Comparison of ENCODE assay signal across 8 cellular contexts in genomic region chr7:128408709-128409434, GRCh38. TPM values are rescaled to one million over a fixed set of nuclear protein-coding genes. Genes with fewer than 3 reads are reported as not detected.
DNase-seq lines count a peak whose midpoint lies in the region; ATAC-seq and TF ChIP-seq lines count a peak whose summit lies in the region.

No MANE protein-coding gene starts in this region.

- H3K36me3 ChIP-seq in SK-N-SH (replicated peaks in 1 of 2; ENCODE audit: control insufficient read depth in 1 of 2, insufficient read depth in 2 of 2, low read length in 1 of 2) (no peaks in the 10 kb centered on the region), SK-N-MC (ENCODE audit: insufficient read depth, low read length) (no peaks in the 10 kb centered on the region), fibroblast of lung (ENCODE audit: control insufficient read depth, insufficient read depth, low read length) (no peaks in the 10 kb centered on the region)

- peak overlapping the region in 1 of 2 experiments; percentile 79; a peak in 1 of 4 replicates for H3K27ac ChIP-seq in SK-N-SH (ENCODE audit: low read depth in 2 of 2, low read length in 1 of 2)
- H3K27ac ChIP-seq in SK-N-MC: no peak overlapping the region
- H3K27ac ChIP-seq in fibroblast of lung (ENCODE audit: insufficient read depth, low read length): peak overlapping the region; percentile 18

- CTCF ChIA-PET in SK-N-SH (lab: Yijun Ruan, JAX): interaction anchor here (0.7 to 50.3 kb wide), 8 partner anchors 8 to 475 kb away, joined by 3 to 1901 read pairs (median 20); partner anchors contain the start of genes HILPDA, IMPDH1 and RBM28

- H4K20me1 ChIP-seq in SK-N-SH (ENCODE audit: insufficient read depth) (peaks cover 10% of the 10 kb centered on the region; the same call in 1 of the 2 replicates), fibroblast of lung (ENCODE audit: control insufficient read depth, extremely low read depth, insufficient read depth, low read length) (no peaks in the 10 kb centered on the region)

- H3K4me1 ChIP-seq in SK-N-SH (ENCODE audit: control insufficient read depth in 1 of 2, insufficient read depth in 2 of 2, low read depth in 1 of 2, low read length in 1 of 2) (peaks cover 24 to 35% of the 10 kb centered on the region in 2 experiments; a peak in 2 of 4 replicates), fibroblast of lung (ENCODE audit: control insufficient read depth, extremely low read depth, insufficient read depth, low read length) (peaks cover 7% of the 10 kb centered on the region)

- no peaks in the 10 kb centered on the region for H3K27me3 ChIP-seq in SK-N-SH (ENCODE audit: insufficient read depth)
- H3K27me3 ChIP-seq in fibroblast of lung (ENCODE audit: control insufficient read depth, insufficient read depth, low read length): no peaks in the 10 kb centered on the region

- H3K9me3 ChIP-seq in SK-N-SH (no peaks in the 10 kb centered on the region), SK-N-MC (ENCODE audit: low read depth, low read length) (no peaks in the 10 kb centered on the region), fibroblast of lung (ENCODE audit: control insufficient read depth, insufficient read depth, low read depth, low read length) (no peaks in the 10 kb centered on the region)

- TF ChIP-seq RAD21 in SK-N-SH (IDR thresholded peaks at IDR 0.05; ENCODE audit: low read length): no peak

- in situ Hi-C loops in ACHN (cut with HindIII; ENCODE audit: low pct_ligation_motif_present, low pct_unique_long_range_greater_than_20kb, low sequenced_read_pairs): no loop called here

- H3K9me2 ChIP-seq in SK-N-SH: no peaks in the 10 kb centered on the region

- DNase-seq in SK-N-SH: peak; percentile 48
- no peak for DNase-seq in SK-N-MC (ENCODE audit: low read depth, low spot score)
- peak in 1 of 2 donors; percentile 25 for DNase-seq in fibroblast of lung (ENCODE audit: low read depth in 2 of 2)
- DNase-seq in sciatic nerve (ENCODE audit: low spot score): peak; percentile 72
- no peak for DNase-seq in ACHN
- DNase-seq in NCI-H2107 treated with DMSO at 0.1 percent for 48 hours (lab: John Stamatoyannopoulos, UW; ENCODE audit: unreplicated experiment): no peak
- no peak for DNase-seq in HT-29 (ENCODE audit: low spot score)

- H3F3A ChIP-seq in SK-N-SH (replicated peaks; ENCODE audit: insufficient read depth): peaks cover 32% of the 10 kb centered on the region

- POLR2A ChIA-PET in SK-N-SH (lab: Yijun Ruan, JAX): interaction anchor here (0.9 to 1.5 kb wide), 3 partner anchors 8 to 52 kb away, joined by 4 read pairs; no protein-coding TSS in a partner anchor

- ATAC-seq in SK-N-SH treated with all-trans-retinoic acid at 6 μM for 48 hours (no peak), sciatic nerve (peak; percentile 29)

- TF ChIP-seq CTCF in SK-N-SH (IDR thresholded peaks at IDR 0.05) (no peak), fibroblast of lung (conservative IDR thresholded peaks at IDR 0.05 in 1 of 2, IDR thresholded peaks at IDR 0.05 in 1 of 2; ENCODE audit: low read depth in 1 of 2, low read length in 2 of 2) (no peak)

- no peak for TF ChIP-seq EP300 in SK-N-SH (IDR thresholded peaks at IDR 0.05; ENCODE audit: borderline replicate concordance in 1 of 2, low read depth in 1 of 2, low read length in 1 of 2)

- H3K79me2 ChIP-seq in SK-N-SH (ENCODE audit: insufficient read depth): peaks cover 17% of the 10 kb centered on the region; the same call in 1 of the 2 replicates
- peaks cover 12% of the 10 kb centered on the region for H3K79me2 ChIP-seq in fibroblast of lung (ENCODE audit: control insufficient read depth, insufficient read depth, low read length)

- H3K4me2 ChIP-seq in SK-N-SH: peak overlapping the region; percentile 98
- H3K4me2 ChIP-seq in fibroblast of lung (ENCODE audit: extremely low read depth, insufficient read depth, low read length): peak overlapping the region; percentile 97

- intact Hi-C loops in sciatic nerve (cut with DNase I): no loop called here

- WGBS in SK-N-SH (ENCODE audit: low lambda C conversion rate): 69% methylated on average over 13 of the region's 14 CpGs

- H2AFZ ChIP-seq in SK-N-SH (ENCODE audit: low read depth): peak overlapping the region; percentile 97
- H2AFZ ChIP-seq in fibroblast of lung (ENCODE audit: low read length): peak overlapping the region; percentile 80

- peak overlapping the region; percentile 73 for H3K9ac ChIP-seq in SK-N-SH
- peak overlapping the region; percentile 51 for H3K9ac ChIP-seq in SK-N-MC (ENCODE audit: insufficient read length)
- peak overlapping the region; percentile 20 for H3K9ac ChIP-seq in fibroblast of lung (ENCODE audit: insufficient read depth, low read length)

- H3K4me3 ChIP-seq in SK-N-SH (ENCODE audit: low read depth in 2 of 2, low read length in 1 of 2): peak overlapping the region; percentile 69 to 83
- H3K4me3 ChIP-seq in SK-N-MC: peak overlapping the region; percentile 98
- peak overlapping the region; percentile 74 to 83 (median 78) for H3K4me3 ChIP-seq in fibroblast of lung (replicated peaks in 1 of 4; ENCODE audit: control extremely low read depth in 1 of 4, insufficient read depth in 1 of 4, low read depth in 3 of 4, low read length in 4 of 4)

TF ChIP-seq in SK-N-SH, 30 proteins besides CTCF, POLR2A, EP300 and RAD21 (continues in another document):
- TF ChIP-seq USF2 (IDR thresholded peaks at IDR 0.05; ENCODE audit: borderline replicate concordance, low read depth, low read length) (no peak), EZH2phosphoT487 (IDR thresholded peaks at IDR 0.05; ENCODE audit: borderline replicate concordance, low read depth) (no peak), MEF2A (IDR thresholded peaks at IDR 0.05; ENCODE audit: borderline replicate concordance, low read depth) (no peak), USF1 (IDR thresholded peaks at IDR 0.05; ENCODE audit: borderline replicate concordance, low read depth) (no peak), GATA2 (CRISPR knock-in tag; IDR thresholded peaks at IDR 0.05) (no peak)

TF ChIP-seq in SK-N-SH treated with all-trans-retinoic acid at 6 μM for 48 hours, 23 proteins besides CTCF, POLR2A, EP300 and RAD21 (continues in another document):
- no peak for TF ChIP-seq POU6F1 (CRISPR knock-in tag; IDR thresholded peaks at IDR 0.05; ENCODE audit: borderline replicate concordance, low read depth)
- TF ChIP-seq OSR1 (CRISPR knock-in tag; IDR thresholded peaks at IDR 0.05): no peak
- no peak for TF ChIP-seq ISL1 (CRISPR knock-in tag; IDR thresholded peaks at IDR 0.05)

RNA-seq across cellular contexts. Expression of gene IMPDH1, which starts 0.9 kb away (rescaled TPM):
- 80.4 and 82.0 TPM in 2 replicates for polyA plus RNA-seq in SK-N-SH (2012; rRNA removed)
- 32.4 and 59.8 TPM in 2 replicates for polyA plus RNA-seq in SK-N-SH (2012; cell fraction: cytosol; rRNA removed)
- polyA plus RNA-seq in SK-N-SH (2012; cell fraction: nucleus; rRNA removed): 120 and 129 TPM in 2 replicates
- 42.9 and 56.5 TPM in 2 replicates for total RNA-seq in fibroblast of lung
- 30.2 and 36.1 TPM in 2 replicates for polyA plus RNA-seq in fibroblast of lung
- 49.6 and 69.8 TPM in 2 replicates for polyA plus RNA-seq in fibroblast of lung (2012)
- polyA minus RNA-seq in fibroblast of lung (ENCODE audit: low replicate concordance): 165 and 208 TPM in 2 replicates
- total RNA-seq in sciatic nerve: 49.3 TPM
- total RNA-seq in HT-29 (2014; rRNA removed; shearing (Covaris generic)): 188 and 199 TPM in 2 replicates

RNA-seq across cellular contexts. Expression of gene HILPDA, which starts 46.8 kb away (rescaled TPM):
- 24.0 and 29.1 TPM in 2 replicates for polyA plus RNA-seq in SK-N-SH (2012; rRNA removed)
- 20.5 and 25.9 TPM in 2 replicates for polyA plus RNA-seq in SK-N-SH (2012; cell fraction: cytosol; rRNA removed)
- 31.2 and 40.6 TPM in 2 replicates for polyA plus RNA-seq in SK-N-SH (2012; cell fraction: nucleus; rRNA removed)
- total RNA-seq in fibroblast of lung: 17.7 and 30.8 TPM in 2 replicates
- polyA plus RNA-seq in fibroblast of lung: 14.8 and 20.1 TPM in 2 replicates
- polyA plus RNA-seq in fibroblast of lung (2012): 8.7 and 12.0 TPM in 2 replicates
- 16.8 and 40.7 TPM in 2 replicates for polyA minus RNA-seq in fibroblast of lung (ENCODE audit: low replicate concordance)
- total RNA-seq in sciatic nerve: 49.4 TPM
- total RNA-seq in HT-29 (2014; rRNA removed; shearing (Covaris generic)): 23.5 and 27.8 TPM in 2 replicates

RNA-seq across cellular contexts. Expression of gene PRRT4, which starts 47.4 kb away (rescaled TPM):
- polyA plus RNA-seq in SK-N-SH (2012; rRNA removed) (1.5 and 3.4 TPM in 2 replicates), fibroblast of lung (0.03 TPM in 2 replicates)
- 1.8 and 5.2 TPM in 2 replicates for polyA plus RNA-seq in SK-N-SH (2012; cell fraction: cytosol; rRNA removed)
- 8.1 and 19.1 TPM in 2 replicates for polyA plus RNA-seq in SK-N-SH (2012; cell fraction: nucleus; rRNA removed)
- total RNA-seq in fibroblast of lung (under 0.01 and 0.26 TPM in 2 replicates), sciatic nerve (4.0 TPM)
- polyA plus RNA-seq in fibroblast of lung (2012): 0.14 TPM in 1 of 2 replicates, not detected in the other
- not detected in 2 replicates for polyA minus RNA-seq in fibroblast of lung (ENCODE audit: low replicate concordance)
- 0.16 TPM in 1 of 2 replicates, not detected in the other for total RNA-seq in HT-29 (2014; rRNA removed; shearing (Covaris generic))

Comparison
In these comparisons a context has a peak if more than half of its experiments do, and no peak if none do; other contexts are left out.
1. DNase-seq: peak in SK-N-SH (single experiment) and sciatic nerve (single experiment); none in SK-N-MC (single experiment), ACHN (single experiment), NCI-H2107 treated with DMSO at 0.1 percent for 48 hours (single experiment) and HT-29 (single experiment).
2. H3K9ac ChIP-seq: peak in every context shown above with its lines; median percentile 73 in SK-N-SH; 51 in SK-N-MC; 20 in fibroblast of lung.
3. Peak in every context shown above with its lines, with median percentiles within 50 percentile points of each other: H3K4me3 ChIP-seq.